ENCODE assay signal across 10 cellular contexts in genomic region chr3:127836004-127836882, GRCh38.
DNase-seq lines count a peak whose midpoint lies in the region; ATAC-seq and TF ChIP-seq lines count a peak whose summit lies in the region.
"Had no signal": no experiment of that assay in that cellular context is flagged by ENCODE, and none has a peak within 500 bp of the region (broad histone marks: within the 10 kb centered on the region; RNA-seq: fewer than 3 reads in every experiment).

No MANE protein-coding gene starts in this region.

- H3K9me3 Mint-ChIP-seq in stimulated activated memory B cell treated with anti-CD40 and anti-IgM and Interleukin-4, amounts not matched to agents 10 μg/mL and 1 μg/mL and 100 μg/mL, for 72 hours = peaks cover 9% of the 10 kb centered on the region
- peaks cover 2% of the 10 kb centered on the region for H3K9me3 Mint-ChIP-seq in activated naive CD4-positive, alpha-beta T cell treated with anti-CD3 and anti-CD28 coated beads, Interleukin-2, amount 10 ng/mL, durations not matched to agents 7 days and 5 days
- H3K9me3 Mint-ChIP-seq: type B pancreatic cell had no signal

- CTCF ChIA-PET in HEK293T (lab: Yijun Ruan, JAX) = interaction anchor here (0.9 kb wide), 1 partner anchor 17 kb away, joined by 4 read pairs; no protein-coding TSS in a partner anchor
- CTCF ChIA-PET in activated naive CD4-positive, alpha-beta T cell treated with anti-CD3 and anti-CD28 coated beads, Interleukin-2, amount 10 ng/mL, durations not matched to agents 7 days and 5 days (lab: Charles Lee) = interaction anchor here (0.9 kb wide), 1 partner anchor 261 kb away, joined by 3 read pairs; no protein-coding TSS in a partner anchor

- peak; percentile 73 for ATAC-seq in GM19035 (IDR thresholded peaks at IDR 0.05; ENCODE audit: unreplicated experiment)
- peak; percentile 76 for ATAC-seq in HG03460 (IDR thresholded peaks at IDR 0.05; ENCODE audit: unreplicated experiment)
- ATAC-seq in stimulated activated memory B cell treated with anti-CD40 and anti-IgM and Interleukin-4, amounts not matched to agents 10 μg/mL and 1 μg/mL and 100 μg/mL, for 72 hours = peak; percentile 78
- ATAC-seq: activated CD8-positive, alpha-beta T cell treated with anti-CD3 and anti-CD28 coated beads, Interleukin-2, amount 10 ng/mL, durations not matched to agents 7 days and 5 days had no signal

- peak overlapping the region; percentile 89 for H3K27ac Mint-ChIP-seq in stimulated activated memory B cell treated with anti-CD40 and anti-IgM and Interleukin-4, amounts not matched to agents 10 μg/mL and 1 μg/mL and 100 μg/mL, for 72 hours
- no peak overlapping the region for H3K27ac Mint-ChIP-seq in activated naive CD4-positive, alpha-beta T cell treated with anti-CD3 and anti-CD28 coated beads, Interleukin-2, amount 10 ng/mL, durations not matched to agents 7 days and 5 days
- H3K27ac Mint-ChIP-seq: activated CD8-positive, alpha-beta T cell treated with anti-CD3 and anti-CD28 coated beads, Interleukin-2, amount 10 ng/mL, durations not matched to agents 7 days and 5 days; type B pancreatic cell had no signal

- POLR2A ChIA-PET in HEK293T (lab: Yijun Ruan, JAX) = no interaction called here

- H3K27me3 Mint-ChIP-seq in stimulated activated memory B cell treated with anti-CD40 and anti-IgM and Interleukin-4, amounts not matched to agents 10 μg/mL and 1 μg/mL and 100 μg/mL, for 72 hours = peaks cover 8% of the 10 kb centered on the region
- H3K27me3 Mint-ChIP-seq in activated naive CD4-positive, alpha-beta T cell treated with anti-CD3 and anti-CD28 coated beads, Interleukin-2, amount 10 ng/mL, durations not matched to agents 7 days and 5 days = peaks cover 27% of the 10 kb centered on the region

- peaks cover 54% of the 10 kb centered on the region for H3K4me1 Mint-ChIP-seq in stimulated activated memory B cell treated with anti-CD40 and anti-IgM and Interleukin-4, amounts not matched to agents 10 μg/mL and 1 μg/mL and 100 μg/mL, for 72 hours
- H3K4me1 Mint-ChIP-seq in activated naive CD4-positive, alpha-beta T cell treated with anti-CD3 and anti-CD28 coated beads, Interleukin-2, amount 10 ng/mL, durations not matched to agents 7 days and 5 days = no peaks in the 10 kb centered on the region

- peak overlapping the region; percentile 3 for H3K4me3 Mint-ChIP-seq in stimulated activated memory B cell treated with anti-CD40 and anti-IgM and Interleukin-4, amounts not matched to agents 10 μg/mL and 1 μg/mL and 100 μg/mL, for 72 hours
- no peak overlapping the region for H3K4me3 Mint-ChIP-seq in activated naive CD4-positive, alpha-beta T cell treated with anti-CD3 and anti-CD28 coated beads, Interleukin-2, amount 10 ng/mL, durations not matched to agents 7 days and 5 days
- H3K4me3 Mint-ChIP-seq: activated CD8-positive, alpha-beta T cell treated with anti-CD3 and anti-CD28 coated beads, Interleukin-2, amount 10 ng/mL, durations not matched to agents 7 days and 5 days; naive B cell; type B pancreatic cell had no signal

- peaks cover 15% of the 10 kb centered on the region for H3K36me3 Mint-ChIP-seq in stimulated activated memory B cell treated with anti-CD40 and anti-IgM and Interleukin-4, amounts not matched to agents 10 μg/mL and 1 μg/mL and 100 μg/mL, for 72 hours
- H3K36me3 Mint-ChIP-seq in activated naive CD4-positive, alpha-beta T cell treated with anti-CD3 and anti-CD28 coated beads, Interleukin-2, amount 10 ng/mL, durations not matched to agents 7 days and 5 days = no peaks in the 10 kb centered on the region
- H3K36me3 Mint-ChIP-seq: type B pancreatic cell had no signal

- DNase-seq in HEK293T (ENCODE audit: extremely low spot score) (no peak), NCI-H2227 (lab: John Stamatoyannopoulos, UW; ENCODE audit: unreplicated experiment) (no peak)
- DNase-seq in stimulated activated CD4-positive, alpha-beta T cell treated with anti-CD3 and anti-CD28 coated beads, Interleukin-4, amount 100 ng/mL, for 4 hours = no peak
- no peak for DNase-seq in activated naive CD4-positive, alpha-beta T cell treated with anti-CD3 and anti-CD28 coated beads, Interleukin-2, amount 10 ng/mL, durations not matched to agents 7 days and 5 days
- DNase-seq: activated CD8-positive, alpha-beta T cell treated with anti-CD3 and anti-CD28 coated beads, Interleukin-2, amount 10 ng/mL, durations not matched to agents 7 days and 5 days; naive B cell had no signal

TF ChIP-seq in HEK293T, 16 proteins besides CTCF, POLR2A, EP300 and RAD21:
- TF ChIP-seq FOXK2 (IDR thresholded peaks at IDR 0.05) = no peak
- peak; percentile 37 for TF ChIP-seq PKNOX1 (IDR thresholded peaks at IDR 0.05)
